Comparison of ENCODE assay signal across 12 cellular contexts in genomic region chr4:86092684-86093083, GRCh38.
DNase-seq lines count a peak whose midpoint lies in the region; ATAC-seq, FAIRE-seq and TF ChIP-seq lines count a peak whose summit lies in the region.
"Had no signal": no experiment of that assay in that cellular context is flagged by ENCODE, and none has a peak within 500 bp of the region (broad histone marks: within the 10 kb centered on the region; RNA-seq: fewer than 3 reads in every experiment).

No MANE protein-coding gene starts in this region.

- peak; percentile 65 for DNase-seq in EH (ENCODE audit: low read depth)
- peak; percentile 81 for DNase-seq in OCI-M1 (lab: John Stamatoyannopoulos, UW)
- peak; percentile 27 for DNase-seq in endothelial cell of umbilical vein (ENCODE audit: low read depth, low spot score)
- no peak for DNase-seq in omental fat pad (ENCODE audit: low spot score)
- DNase-seq in activated CD4-positive, alpha-beta T cell treated with anti-CD3 and anti-CD28 coated beads for 4 hours = no peak
- DNase-seq in body of pancreas = no peak
- no peak for DNase-seq in HepG2 (ENCODE audit: low spot score)
- no peak for DNase-seq in COLO668 (lab: John Stamatoyannopoulos, UW; ENCODE audit: unreplicated experiment)
- DNase-seq: activated CD4-positive, alpha-beta T cell treated with anti-CD3 and anti-CD28 coated beads, Interleukin-2, amount 10 ng/mL, durations not matched to agents 24 days and 14 days; MV-4-11; thyroid gland had no signal

- in situ Hi-C loops in HepG2 (cut with HindIII; ENCODE audit: extremely low pct_ligation_motif_present, low pct_unique_long_range_greater_than_20kb) = no loop called here

- FAIRE-seq in endothelial cell of umbilical vein (lab: Jason Lieb, UNC) (no peak), HepG2 (lab: Jason Lieb, UNC) (no peak)

- TF ChIP-seq RAD21 in HepG2 (CRISPR knock-in tag; IDR thresholded peaks at IDR 0.05) = no peak

- BruUV-seq in endothelial cell of umbilical vein (replicated peaks; lab: Mats Ljungman, UMichigan) (no TSS peak), HepG2 (replicated peaks; lab: Mats Ljungman, UMichigan) (no TSS peak)

- intact Hi-C loops in endothelial cell of umbilical vein (cut with micrococcal nuclease) = no loop called here
- intact Hi-C loops in body of pancreas (cut with DNase I) = no loop called here
- intact Hi-C loops in HepG2 (cut with micrococcal nuclease; ENCODE audit: unreplicated experiment) = no loop called here

- no peak overlapping the region for H2AFZ ChIP-seq in endothelial cell of umbilical vein (ENCODE audit: low read depth, low read length)
- no peak overlapping the region for H2AFZ ChIP-seq in HepG2 (ENCODE audit: low read length)

- TF ChIP-seq POLR2A in endothelial cell of umbilical vein (IDR thresholded peaks at IDR 0.05; ENCODE audit: low read depth, low read length) (no peak), body of pancreas (IDR thresholded peaks at IDR 0.05) (no peak), HepG2 (IDR thresholded peaks at IDR 0.05; ENCODE audit: insufficient read depth in 1 of 2, low read depth in 2 of 2, low read length in 2 of 2) (no peak)

- H3K27me3 ChIP-seq in endothelial cell of umbilical vein (ENCODE audit: control insufficient read depth in 2 of 2, insufficient read depth in 2 of 2, low read length in 2 of 2) (no peaks in the 10 kb centered on the region), body of pancreas (no peaks in the 10 kb centered on the region), HepG2 (ENCODE audit: control insufficient read depth in 1 of 2, insufficient read depth in 2 of 2, low read length in 2 of 2) (no peaks in the 10 kb centered on the region)
- H3K27me3 ChIP-seq: neutrophil, thyroid gland had no signal

- no peak overlapping the region for H3K9ac ChIP-seq in endothelial cell of umbilical vein (replicated peaks; ENCODE audit: extremely low read depth, insufficient read depth, low read length)
- no peak overlapping the region for H3K9ac ChIP-seq in HepG2 (ENCODE audit: insufficient read depth, low read depth, low read length)

- CTCF ChIA-PET in endothelial cell of umbilical vein (lab: Charles Lee) (no interaction called here), HepG2 (lab: Yijun Ruan, JAX; ENCODE audit: low intra/inter-chr PET ratio, low total read pairs) (no interaction called here)

- POLR2A ChIA-PET in endothelial cell of umbilical vein (lab: Charles Lee) = no interaction called here
- POLR2A ChIA-PET in HepG2 (lab: Yijun Ruan, JAX) = no interaction called here

- H3K4me1 ChIP-seq in endothelial cell of umbilical vein (ENCODE audit: control insufficient read depth, extremely low read depth, insufficient read depth, low read length) = no peaks in the 10 kb centered on the region
- H3K4me1 ChIP-seq in body of pancreas = no peaks in the 10 kb centered on the region
- H3K4me1 ChIP-seq in HepG2 (ENCODE audit: insufficient read depth, low read length) = no peaks in the 10 kb centered on the region

- H3K27ac ChIP-seq in endothelial cell of umbilical vein (ENCODE audit: insufficient read depth, low read depth, low read length) (no peak overlapping the region), body of pancreas (no peak overlapping the region), HepG2 (ENCODE audit: extremely low read length, insufficient read depth, low read length) (no peak overlapping the region)
- H3K27ac ChIP-seq: neutrophil, thyroid gland had no signal

- dilution Hi-C loops in endothelial cell of umbilical vein (cut with MboI; ENCODE audit: extremely low pct_ligation_motif_present, low sequenced_read_pairs) = no loop called here

- H3K4me2 ChIP-seq in endothelial cell of umbilical vein (ENCODE audit: insufficient read depth, low read length) (no peak overlapping the region), HepG2 (ENCODE audit: low read depth, low read length) (no peak overlapping the region)

- no peak overlapping the region for H3K4me3 ChIP-seq in endothelial cell of umbilical vein (replicated peaks in 1 of 3; ENCODE audit: insufficient read depth in 1 of 3, low read depth in 1 of 3, low read length in 3 of 3)
- H3K4me3 ChIP-seq in body of pancreas = no peak overlapping the region
- H3K4me3 ChIP-seq in HepG2 (replicated peaks in 1 of 3; ENCODE audit: insufficient read depth in 1 of 3, low read depth in 2 of 3, low read length in 3 of 3) = no peak overlapping the region
- H3K4me3 ChIP-seq: thyroid gland had no signal

- H3K9me1 ChIP-seq in endothelial cell of umbilical vein (replicated peaks; ENCODE audit: control insufficient read depth, extremely low read depth, insufficient read depth, low read length) = no peaks in the 10 kb centered on the region

- no peak for TF ChIP-seq CTCF in endothelial cell of umbilical vein (IDR thresholded peaks at IDR 0.05; ENCODE audit: extremely low read depth in 1 of 2, insufficient read depth in 1 of 2, low read depth in 1 of 2, low read length in 2 of 2)
- no peak for TF ChIP-seq CTCF in omental fat pad (IDR thresholded peaks at IDR 0.05)
- TF ChIP-seq CTCF in body of pancreas (IDR thresholded peaks at IDR 0.05) = no peak
- no peak for TF ChIP-seq CTCF in HepG2 (CRISPR knock-in tag; IDR thresholded peaks at IDR 0.05)

- H3K9me3 ChIP-seq in endothelial cell of umbilical vein (replicated peaks; ENCODE audit: control insufficient read depth, insufficient read depth, low read length) (no peaks in the 10 kb centered on the region), body of pancreas (no peaks in the 10 kb centered on the region), HepG2 (ENCODE audit: low read length) (no peaks in the 10 kb centered on the region)
- H3K9me3 ChIP-seq: neutrophil, thyroid gland had no signal

- ATAC-seq in omental fat pad (ENCODE audit: low FRiP score) (peak; percentile 95), body of pancreas (no peak), HepG2 (no peak)

- no peaks in the 10 kb centered on the region for H3K79me2 ChIP-seq in endothelial cell of umbilical vein (ENCODE audit: control insufficient read depth, insufficient read depth, low read length)
- no peaks in the 10 kb centered on the region for H3K79me2 ChIP-seq in HepG2 (ENCODE audit: insufficient read depth, low read length)

- TF ChIP-seq EP300 in HepG2 (IDR thresholded peaks at IDR 0.05; ENCODE audit: low read depth in 2 of 2, low read length in 2 of 2) (no peak), HepG2 (CRISPR knock-in tag; IDR thresholded peaks at IDR 0.05; ENCODE audit: borderline replicate concordance) (no peak)

- H3K36me3 ChIP-seq in endothelial cell of umbilical vein (ENCODE audit: control insufficient read depth in 2 of 2, extremely low read depth in 1 of 2, insufficient read depth in 2 of 2, low read length in 2 of 2) (no peaks in the 10 kb centered on the region), body of pancreas (replicated peaks in 1 of 2; ENCODE audit: insufficient read depth in 1 of 2, low read depth in 2 of 2) (no peaks in the 10 kb centered on the region), HepG2 (replicated peaks in 1 of 2; ENCODE audit: control insufficient read depth in 1 of 2, insufficient read depth in 2 of 2, low read length in 2 of 2) (no peaks in the 10 kb centered on the region)
- H3K36me3 ChIP-seq: neutrophil, thyroid gland had no signal

- H4K20me1 ChIP-seq in endothelial cell of umbilical vein (replicated peaks; ENCODE audit: control insufficient read depth, extremely low read depth, insufficient read depth, low read length) = no peaks in the 10 kb centered on the region
- no peaks in the 10 kb centered on the region for H4K20me1 ChIP-seq in HepG2 (ENCODE audit: insufficient read depth, low read length)

TF ChIP-seq in endothelial cell of umbilical vein, 7 proteins besides CTCF, POLR2A, EP300 and RAD21:
- TF ChIP-seq MAX (IDR thresholded peaks at IDR 0.05; ENCODE audit: insufficient read depth, insufficient read length) (no peak), FOS (IDR thresholded peaks at IDR 0.05; ENCODE audit: borderline replicate concordance, insufficient read depth, low read length) (peak; percentile 40)

TF ChIP-seq in HepG2, 621 proteins besides CTCF, POLR2A, EP300 and RAD21 (continues in another document):
- TF ChIP-seq GMEB2 (CRISPR knock-in tag; IDR thresholded peaks at IDR 0.05; ENCODE audit: low read depth) (no peak), TIGD3 (CRISPR knock-in tag; IDR thresholded peaks at IDR 0.05; ENCODE audit: borderline replicate concordance) (no peak), ZNF589 (CRISPR knock-in tag; conservative IDR thresholded peaks at IDR 0.05) (no peak)

Comparison
In these comparisons a context has a peak if more than half of its experiments do, and no peak if none do; other contexts are left out.
1. DNase-seq: peak in EH (single experiment), OCI-M1 (single experiment) and endothelial cell of umbilical vein (single experiment); none in omental fat pad (single experiment), activated CD4-positive, alpha-beta T cell treated with anti-CD3 and anti-CD28 coated beads for 4 hours (0 of 2), body of pancreas (0 of 4), HepG2 (single experiment) and COLO668 (single experiment).